ENCODE assay signal across 9 cellular contexts in genomic region chr22:36327922-36328551, GRCh38. TPM values are rescaled to one million over a fixed set of nuclear protein-coding genes. Genes with fewer than 3 reads are reported as not detected.
DNase-seq lines count a peak whose midpoint lies in the region; ATAC-seq, FAIRE-seq and TF ChIP-seq lines count a peak whose summit lies in the region.
"Had no signal": no experiment of that assay in that cellular context is flagged by ENCODE, and none has a peak within 500 bp of the region (broad histone marks: within the 10 kb centered on the region; RNA-seq: fewer than 3 reads in every experiment).

No MANE protein-coding gene starts in this region.

- peak overlapping the region; percentile 74 for H3K9ac ChIP-seq in SK-N-SH
- peak overlapping the region; percentile 20 for H3K9ac ChIP-seq in fibroblast of lung (ENCODE audit: insufficient read depth, low read length)

- H3K79me2 ChIP-seq in SK-N-SH (ENCODE audit: insufficient read depth), result peaks cover 100% of the 10 kb centered on the region
- peaks cover 98% of the 10 kb centered on the region for H3K79me2 ChIP-seq in fibroblast of lung (ENCODE audit: control insufficient read depth, insufficient read depth, low read length)

- no peaks in the 10 kb centered on the region for H3K9me2 ChIP-seq in SK-N-SH

- H4K20me1 ChIP-seq in SK-N-SH (ENCODE audit: insufficient read depth) (peaks cover 6% of the 10 kb centered on the region), fibroblast of lung (ENCODE audit: control insufficient read depth, extremely low read depth, insufficient read depth, low read length) (no peaks in the 10 kb centered on the region)

- peaks cover 70% of the 10 kb centered on the region for H3F3A ChIP-seq in SK-N-SH (replicated peaks; ENCODE audit: insufficient read depth)

- H3K36me3 ChIP-seq in SK-N-SH (replicated peaks in 1 of 2; ENCODE audit: control insufficient read depth in 1 of 2, insufficient read depth in 2 of 2, low read length in 1 of 2) (peaks cover 49 to 51% of the 10 kb centered on the region in 2 experiments), fibroblast of lung (ENCODE audit: control insufficient read depth, insufficient read depth, low read length) (peaks cover 49% of the 10 kb centered on the region), pancreas (peaks cover 4 to 59% (median 30%) of the 10 kb centered on the region in 3 donors)

- peaks cover 53 to 90% of the 10 kb centered on the region in 2 experiments for H3K4me1 ChIP-seq in SK-N-SH (ENCODE audit: control insufficient read depth in 1 of 2, insufficient read depth in 2 of 2, low read depth in 1 of 2, low read length in 1 of 2)
- peaks cover 95% of the 10 kb centered on the region for H3K4me1 ChIP-seq in fibroblast of lung (ENCODE audit: control insufficient read depth, extremely low read depth, insufficient read depth, low read length)
- H3K4me1 ChIP-seq in pancreas, result peaks cover 56 to 64% (median 57%) of the 10 kb centered on the region in 3 donors

- no peak overlapping the region for H2AFZ ChIP-seq in SK-N-SH (ENCODE audit: low read depth)
- H2AFZ ChIP-seq in fibroblast of lung (ENCODE audit: low read length), result no peak overlapping the region

- FAIRE-seq in pancreas (lab: Jason Lieb, UNC), result no peak
- FAIRE-seq: TTC549 had no signal

- H3K9me3 ChIP-seq in SK-N-SH (no peaks in the 10 kb centered on the region), fibroblast of lung (ENCODE audit: control insufficient read depth, insufficient read depth, low read depth, low read length) (no peaks in the 10 kb centered on the region), pancreas (no peaks in the 10 kb centered on the region)

- 76% methylated on average over 10 of the region's 13 CpGs for WGBS in SK-N-SH (ENCODE audit: low lambda C conversion rate)
- 19 to 22% methylated on average over 13 of the region's 13 CpGs for WGBS in pancreas, 2 donors

- H3K4me2 ChIP-seq in SK-N-SH, result peak overlapping the region; percentile 63
- peak overlapping the region; percentile 44 for H3K4me2 ChIP-seq in fibroblast of lung (ENCODE audit: extremely low read depth, insufficient read depth, low read length)

- ATAC-seq in pancreas, result peak; percentile 3 to 69 (median 37)
- no peak for ATAC-seq in GM21447 (IDR thresholded peaks at IDR 0.05; ENCODE audit: unreplicated experiment)

- DNase-seq in DMS79 (lab: John Stamatoyannopoulos, UW) (peak; percentile 14), SK-N-SH (no peak), fibroblast of lung (ENCODE audit: low read depth in 2 of 2) (peak; percentile 79 to 85), pancreas (peak in 4 of 6 donors; percentile 77 to 89 (median 85)), epidermal melanocyte (ENCODE audit: insufficient read length, low spot score) (no peak), pons (ENCODE audit: low spot score) (no peak), NCI-H2196 treated with DMSO at 0.1 percent for 48 hours (lab: John Stamatoyannopoulos, UW; ENCODE audit: unreplicated experiment) (no peak)

- peak overlapping the region; percentile 88 to 98 for H3K27ac ChIP-seq in SK-N-SH (ENCODE audit: low read depth in 2 of 2, low read length in 1 of 2)
- H3K27ac ChIP-seq in fibroblast of lung (ENCODE audit: insufficient read depth, low read length), result peak overlapping the region; percentile 98
- H3K27ac ChIP-seq in pancreas, result peak overlapping the region; percentile 25 to 92 (median 80)

- CTCF ChIA-PET in SK-N-SH (lab: Yijun Ruan, JAX), result interaction anchor here (0.7 to 2.5 kb wide), 6 partner anchors 11 to 142 kb away, joined by 3 to 17 read pairs (median 4); no protein-coding TSS in a partner anchor

- no peak for TF ChIP-seq EP300 in SK-N-SH (IDR thresholded peaks at IDR 0.05; ENCODE audit: borderline replicate concordance in 1 of 2, low read depth in 1 of 2, low read length in 1 of 2)

- no peak for TF ChIP-seq CTCF in SK-N-SH (IDR thresholded peaks at IDR 0.05)
- TF ChIP-seq CTCF in fibroblast of lung (conservative IDR thresholded peaks at IDR 0.05 in 1 of 2, IDR thresholded peaks at IDR 0.05 in 1 of 2; ENCODE audit: low read depth in 1 of 2, low read length in 2 of 2), result no peak
- TF ChIP-seq CTCF in pancreas (IDR thresholded peaks at IDR 0.05), result no peak

- intact Hi-C loops in pancreas (cut with DNase I), result no loop called here

- POLR2A ChIA-PET in SK-N-SH (lab: Yijun Ruan, JAX), result no interaction called here

- H3K4me3 ChIP-seq in SK-N-SH (ENCODE audit: low read depth in 2 of 2, low read length in 1 of 2) (no peak overlapping the region), fibroblast of lung (replicated peaks in 1 of 4; ENCODE audit: control extremely low read depth in 1 of 4, insufficient read depth in 1 of 4, low read depth in 3 of 4, low read length in 4 of 4) (no peak overlapping the region), pancreas (no peak overlapping the region)

- H3K27me3 ChIP-seq in SK-N-SH (ENCODE audit: insufficient read depth), result no peaks in the 10 kb centered on the region
- H3K27me3 ChIP-seq in fibroblast of lung (ENCODE audit: control insufficient read depth, insufficient read depth, low read length), result no peaks in the 10 kb centered on the region
- H3K27me3 ChIP-seq in pancreas, result no peaks in the 10 kb centered on the region

- TF ChIP-seq RAD21 in SK-N-SH (IDR thresholded peaks at IDR 0.05; ENCODE audit: low read length), result no peak

TF ChIP-seq in SK-N-SH, 30 proteins besides CTCF, POLR2A, EP300 and RAD21:
- TF ChIP-seq ELF1 (IDR thresholded peaks at IDR 0.05) (no peak), SMC3 (IDR thresholded peaks at IDR 0.05; ENCODE audit: low read depth, low read length) (no peak), YY1 (IDR thresholded peaks at IDR 0.05; ENCODE audit: low read depth) (no peak), TAF1 (IDR thresholded peaks at IDR 0.05; ENCODE audit: borderline replicate concordance, low read depth, low read length) (no peak), RXRA (IDR thresholded peaks at IDR 0.05; ENCODE audit: borderline replicate concordance, low read depth) (no peak), RCOR1 (IDR thresholded peaks at IDR 0.05; ENCODE audit: low read length) (no peak), GABPA (IDR thresholded peaks at IDR 0.05; ENCODE audit: low read depth) (no peak), JUND (IDR thresholded peaks at IDR 0.05) (no peak), GATA2 (CRISPR knock-in tag; IDR thresholded peaks at IDR 0.05) (no peak), FOXM1 (IDR thresholded peaks at IDR 0.05; ENCODE audit: low read depth) (no peak), CHD2 (IDR thresholded peaks at IDR 0.05; ENCODE audit: low read length, partially characterized antibody) (no peak), MXI1 (IDR thresholded peaks at IDR 0.05; ENCODE audit: low read depth, low read length) (no peak), TCF12 (IDR thresholded peaks at IDR 0.05) (no peak), SIN3A (IDR thresholded peaks at IDR 0.05; ENCODE audit: borderline replicate concordance, low read depth, low read length) (no peak), POLR2AphosphoS5 (IDR thresholded peaks at IDR 0.05; ENCODE audit: low read depth, low read length) (no peak; the same call in 1 of the 2 replicates), MEF2A (IDR thresholded peaks at IDR 0.05; ENCODE audit: borderline replicate concordance, low read depth) (no peak), NFIC (IDR thresholded peaks at IDR 0.05; ENCODE audit: borderline replicate concordance) (no peak)

RNA-seq across cellular contexts. Expression of gene MYH9, which starts 59.7 kb away (rescaled TPM):
- polyA plus RNA-seq in SK-N-SH (2012; rRNA removed) (202 and 303 TPM in 2 replicates), fibroblast of lung (413 and 677 TPM in 2 replicates), pancreas (100 to 1,000 TPM in 1 of 2 donors, 10 to 100 TPM in 1; 80.9 to 152 TPM)
- polyA plus RNA-seq in SK-N-SH (2012; cell fraction: cytosol; rRNA removed), result 181 and 225 TPM in 2 replicates
- 401 and 439 TPM in 2 replicates for polyA plus RNA-seq in SK-N-SH (2012; cell fraction: nucleus; rRNA removed)
- total RNA-seq in fibroblast of lung (562 and 796 TPM in 2 replicates), pancreas (100 to 1,000 TPM; 259 to 554 (median 412) TPM)
- 611 and 1,244 TPM in 2 replicates for polyA plus RNA-seq in fibroblast of lung (2012)
- polyA minus RNA-seq in fibroblast of lung (ENCODE audit: low replicate concordance), result 1,141 and 2,569 TPM in 2 replicates

Comparison
In these comparisons a context has a peak if more than half of its experiments do, and no peak if none do; other contexts are left out.
1. DNase-seq: peak in DMS79 (single experiment), fibroblast of lung (2 of 2) and pancreas (4 of 6); none in SK-N-SH (single experiment), epidermal melanocyte (single experiment), pons (single experiment) and NCI-H2196 treated with DMSO at 0.1 percent for 48 hours (single experiment).
2. Peak in every context shown above with its lines, with median percentiles within 50 percentile points of each other: H3K27ac ChIP-seq.